In the genomic region with DNA sequence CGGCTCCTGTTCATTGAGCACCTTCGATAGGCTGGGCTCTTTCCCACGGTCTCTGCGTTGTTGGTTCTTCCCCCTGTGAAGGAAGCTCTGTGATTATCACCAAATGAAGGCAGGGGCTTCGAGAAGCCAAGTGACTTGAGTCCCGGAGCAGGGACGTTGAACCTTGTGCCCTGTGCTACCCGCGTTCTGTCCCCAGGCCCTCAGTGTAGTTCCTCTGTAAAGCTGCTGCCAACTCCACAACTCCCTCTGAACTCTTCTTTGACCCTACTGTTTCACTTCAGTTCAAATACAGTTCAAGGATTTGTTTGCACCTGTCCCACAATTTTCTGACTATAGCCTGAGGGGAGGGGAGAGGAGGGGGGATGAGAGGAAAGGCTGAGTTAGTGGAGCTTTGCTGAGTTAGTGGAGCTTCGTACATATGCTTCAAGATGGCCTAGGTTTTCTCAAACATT, we compare ENCODE assay signal across 8 cellular contexts. TPM values are rescaled to one million over a fixed set of nuclear protein-coding genes. Genes with fewer than 3 reads are reported as not detected.
DNase-seq lines count a peak whose midpoint lies in the region; ATAC-seq and TF ChIP-seq lines count a peak whose summit lies in the region.

No MANE protein-coding gene starts in this region.

- H3K9me3 ChIP-seq in HUES64 (ENCODE audit: insufficient read depth, low read depth, low read length) = no peaks in the 10 kb centered on the region
- H3K9me3 ChIP-seq in liver (ENCODE audit: control insufficient read depth in 4 of 4, low read length in 3 of 4) = no peaks in the 10 kb centered on the region
- no peaks in the 10 kb centered on the region for H3K9me3 ChIP-seq in transverse colon

- TF ChIP-seq EP300 in transverse colon (IDR thresholded peaks at IDR 0.05; ENCODE audit: low read depth) = no peak

- peak overlapping the region; percentile 99; the same call in 1 of the 2 replicates for H3K27ac ChIP-seq in HUES64 (ENCODE audit: low read depth, low read length)
- peak overlapping the region; percentile 92 to 97 for H3K27ac ChIP-seq in liver (ENCODE audit: low read depth in 1 of 2, low read length in 2 of 2)
- H3K27ac ChIP-seq in transverse colon = peak overlapping the region; percentile 94 to 98 (median 96)

- H3K36me3 ChIP-seq in HUES64 (ENCODE audit: insufficient read depth, low read length) = peaks cover 17% of the 10 kb centered on the region
- peaks cover 1 to 10% (median 6%) of the 10 kb centered on the region in 4 donors for H3K36me3 ChIP-seq in liver (ENCODE audit: control insufficient read depth in 4 of 4, insufficient read depth in 3 of 4, low read depth in 1 of 4, low read length in 3 of 4)
- H3K36me3 ChIP-seq in transverse colon = no peaks in the 10 kb centered on the region

- H3K4me3 ChIP-seq in HUES64 (ENCODE audit: low read length) = peak overlapping the region; percentile 91
- H3K4me3 ChIP-seq in astrocyte of the cerebellum (ENCODE audit: low read depth, low read length) = peak overlapping the region; percentile 64
- peak overlapping the region; percentile 41 to 63 (median 49) for H3K4me3 ChIP-seq in liver (ENCODE audit: low read depth in 1 of 3, low read length in 3 of 3)
- H3K4me3 ChIP-seq in transverse colon = peak overlapping the region; percentile 13 to 81 (median 46)

- TF ChIP-seq CTCF in astrocyte of the cerebellum (IDR thresholded peaks at IDR 0.05; ENCODE audit: low read depth, low read length, missing control alignments) = no peak
- TF ChIP-seq CTCF in liver (IDR thresholded peaks at IDR 0.05; ENCODE audit: low read depth, low read length, missing input control) = no peak
- no peak for TF ChIP-seq CTCF in transverse colon (IDR thresholded peaks at IDR 0.05)

- peak; percentile 42 for DNase-seq in DMS79 (lab: John Stamatoyannopoulos, UW)
- DNase-seq in astrocyte of the cerebellum (ENCODE audit: low read depth) = no peak
- no peak for DNase-seq in transverse colon
- no peak for DNase-seq in GOT3 (lab: John Stamatoyannopoulos, UW)

- H3K27me3 ChIP-seq in HUES64 (ENCODE audit: insufficient read depth, low read length) = no peaks in the 10 kb centered on the region
- no peaks in the 10 kb centered on the region for H3K27me3 ChIP-seq in liver (ENCODE audit: control insufficient read depth in 4 of 4, insufficient read depth in 4 of 4, low read length in 3 of 4)
- H3K27me3 ChIP-seq in transverse colon = no peaks in the 10 kb centered on the region

- H3K4me1 ChIP-seq in HUES64 (ENCODE audit: insufficient read depth, low read length) (peaks cover 22% of the 10 kb centered on the region), liver (ENCODE audit: control insufficient read depth in 4 of 4, insufficient read depth in 4 of 4, low read length in 3 of 4) (peaks cover 5 to 21% (median 16%) of the 10 kb centered on the region in 4 donors), transverse colon (peaks cover 0 to 5% (median 2%) of the 10 kb centered on the region in 4 donors)

- no peak for TF ChIP-seq RAD21 in liver (IDR thresholded peaks at IDR 0.05)

- in situ Hi-C loops in astrocyte of the cerebellum (cut with HindIII; ENCODE audit: low sequenced_read_pairs) = no loop called here
- in situ Hi-C loops in transverse colon (cut with MboI; ENCODE audit: low pct_ligation_motif_present in 1 of 4, low pct_unique_long_range_greater_than_20kb in 1 of 4, low sequenced_read_pairs in 3 of 4) = no loop called here

- 12% methylated on average over 10 of the region's 10 CpGs for WGBS in HUES64
- 3% methylated on average over 10 of the region's 10 CpGs for WGBS in liver
- 54 to 60% methylated on average over 1 to 10 of the region's 10 CpGs for WGBS in transverse colon (ENCODE audit: low coverage in 1 of 2), 2 donors

- intact Hi-C loops in transverse colon (cut with DNase I; ENCODE audit: low total_unique reads) = no loop called here

- ATAC-seq in HG03039 (IDR thresholded peaks at IDR 0.05; ENCODE audit: unreplicated experiment) (no peak), HG03139 (IDR thresholded peaks at IDR 0.05; ENCODE audit: unreplicated experiment) (no peak)

- TF ChIP-seq POLR2A in transverse colon (IDR thresholded peaks at IDR 0.05) = no peak

- peak overlapping the region; percentile 97 for H3K9ac ChIP-seq in HUES64 (ENCODE audit: low read depth, low read length)
- peak overlapping the region in 1 of 2 donors; percentile 54 for H3K9ac ChIP-seq in liver (ENCODE audit: low read depth in 1 of 2, low read length in 2 of 2)

TF ChIP-seq in liver, 16 proteins besides CTCF, POLR2A, EP300 and RAD21:
- no peak for TF ChIP-seq ZBTB33 (IDR thresholded peaks at IDR 0.05)
- TF ChIP-seq YY1 (IDR thresholded peaks at IDR 0.05) = no peak
- no peak for TF ChIP-seq NR2F2 (IDR thresholded peaks at IDR 0.05)
- peak; percentile 10 to 64 for TF ChIP-seq RXRA (IDR thresholded peaks at IDR 0.05)

RNA-seq across cellular contexts. Expression of gene PHF8, which starts 0.6 kb away (rescaled TPM):
- polyA plus RNA-seq in HUES64 (2013, experiment 1 of 2) = 14.6 TPM
- 14.8 TPM for polyA plus RNA-seq in HUES64 (2013, experiment 2 of 2)
- total RNA-seq in liver = 10 to 100 TPM; 15.7 to 59.7 TPM
- polyA plus RNA-seq in liver = 10 to 100 TPM; 12.3 to 16.6 TPM
- total RNA-seq in transverse colon = 10 to 100 TPM; 22.7 to 75.4 (median 51.2) TPM
